Comparison of ENCODE assay signal across 35 cellular contexts in the genomic region with DNA sequence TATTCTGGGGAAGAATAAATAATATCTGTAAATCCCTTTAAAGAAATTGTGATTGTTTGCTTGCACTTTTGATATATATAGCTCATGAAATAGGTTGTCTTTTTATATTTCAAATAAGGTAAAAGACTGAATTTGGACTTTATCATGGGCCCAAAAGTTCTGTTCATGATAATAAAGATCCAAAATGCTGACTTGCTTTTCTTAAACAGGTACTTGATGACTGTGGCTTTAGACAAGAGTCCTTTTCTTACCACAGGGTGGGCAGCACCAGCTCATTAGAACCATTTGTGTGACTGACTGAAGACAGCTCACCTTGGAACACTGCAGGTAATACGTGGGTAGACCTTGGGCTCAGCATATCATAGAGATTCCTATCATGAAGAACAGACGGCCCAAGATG.
"Had no signal": no experiment of that assay in that cellular context is flagged by ENCODE, and none has a peak within 500 bp of the region (broad histone marks: within the 10 kb centered on the region; RNA-seq: fewer than 3 reads in every experiment).

No MANE protein-coding gene starts in this region.

- H3K27ac Mint-ChIP-seq: activated B cell treated with CpG ODN at 0.5 μM for 24 hours; activated CD4-positive, alpha-beta memory T cell treated with anti-CD3 and anti-CD28 coated beads, Interleukin-2, amount 10 ng/mL, durations not matched to agents 7 days and 5 days; activated CD4-positive, alpha-beta T cell treated with anti-CD3 and anti-CD28 coated beads, Interleukin-2, amount 10 ng/mL, durations not matched to agents 7 days and 5 days; activated CD8-positive, alpha-beta memory T cell treated with anti-CD3 and anti-CD28 coated beads, Interleukin-2, amount 10 ng/mL, durations not matched to agents 7 days and 5 days; activated CD8-positive, alpha-beta T cell treated with anti-CD3 and anti-CD28 coated beads, Interleukin-2, amount 10 ng/mL, durations not matched to agents 7 days and 5 days; activated naive CD4-positive, alpha-beta T cell treated with anti-CD3 and anti-CD28 coated beads, Interleukin-2, amount 10 ng/mL, durations not matched to agents 7 days and 5 days; activated naive CD4-positive, alpha-beta T cell treated with anti-CD3 and anti-CD28 coated beads, Interleukin-2, amount 50 U/mL, for 24 hours; activated naive CD8-positive, alpha-beta T cell; activated naive CD8-positive, alpha-beta T cell treated with anti-CD3 and anti-CD28 coated beads, Interleukin-2, amount 10 ng/mL, durations not matched to agents 7 days and 5 days; activated T-cell treated with anti-CD3 and anti-CD28 coated beads, Interleukin-2, amount 50 U/mL, for 24 hours; activated T-helper 2 cell treated with anti-CD3 and anti-CD28 coated beads, Interferon-gamma antibody, Interleukin-2, Interleukin-4, amounts not matched to agents 10 μg/mL and 5 μg/mL and 100 μg/mL, durations not matched to agents 14 hours and 24 hours and 36 hours; T-helper 1 cell treated with Interleukin-12 subunit alpha and Interleukin-12 subunit beta and Interleukin-4 antibody, amounts not matched to agents 30 μg/mL and 1 μg/mL, for 36 hours; T-helper 2 cell treated with Interferon-gamma antibody and Interleukin-4, amounts not matched to agents 5 μg/mL and 100 μg/mL, for 36 hours had no signal

- H3K4me3 Mint-ChIP-seq: activated B cell treated with CpG ODN at 0.5 μM for 24 hours; activated CD4-positive, alpha-beta memory T cell treated with anti-CD3 and anti-CD28 coated beads, Interleukin-2, amount 10 ng/mL, durations not matched to agents 7 days and 5 days; activated CD4-positive, alpha-beta T cell treated with anti-CD3 and anti-CD28 coated beads, Interleukin-2, amount 10 ng/mL, durations not matched to agents 7 days and 5 days; activated CD8-positive, alpha-beta memory T cell treated with anti-CD3 and anti-CD28 coated beads, Interleukin-2, amount 10 ng/mL, durations not matched to agents 7 days and 5 days; activated CD8-positive, alpha-beta T cell treated with anti-CD3 and anti-CD28 coated beads, Interleukin-2, amount 10 ng/mL, durations not matched to agents 7 days and 5 days; activated naive CD4-positive, alpha-beta T cell treated with anti-CD3 and anti-CD28 coated beads, Interleukin-2, amount 10 ng/mL, durations not matched to agents 7 days and 5 days; activated naive CD4-positive, alpha-beta T cell treated with anti-CD3 and anti-CD28 coated beads, Interleukin-2, amount 50 U/mL, for 24 hours; activated naive CD8-positive, alpha-beta T cell; activated naive CD8-positive, alpha-beta T cell treated with anti-CD3 and anti-CD28 coated beads, Interleukin-2, amount 10 ng/mL, durations not matched to agents 7 days and 5 days; activated T-cell treated with anti-CD3 and anti-CD28 coated beads, Interleukin-2, amount 50 U/mL, for 24 hours; T-helper 1 cell treated with Interleukin-12 subunit alpha and Interleukin-12 subunit beta and Interleukin-4 antibody, amounts not matched to agents 30 μg/mL and 1 μg/mL, for 36 hours; T-helper 2 cell treated with Interferon-gamma antibody and Interleukin-4, amounts not matched to agents 5 μg/mL and 100 μg/mL, for 36 hours had no signal

- H3K27me3 Mint-ChIP-seq: activated B cell treated with CpG ODN at 0.5 μM for 24 hours; activated CD4-positive, alpha-beta memory T cell treated with anti-CD3 and anti-CD28 coated beads, Interleukin-2, amount 10 ng/mL, durations not matched to agents 7 days and 5 days; activated CD4-positive, alpha-beta T cell treated with anti-CD3 and anti-CD28 coated beads, Interleukin-2, amount 10 ng/mL, durations not matched to agents 7 days and 5 days; activated CD8-positive, alpha-beta memory T cell treated with anti-CD3 and anti-CD28 coated beads, Interleukin-2, amount 10 ng/mL, durations not matched to agents 7 days and 5 days; activated naive CD4-positive, alpha-beta T cell treated with anti-CD3 and anti-CD28 coated beads, Interleukin-2, amount 10 ng/mL, durations not matched to agents 7 days and 5 days; activated naive CD4-positive, alpha-beta T cell treated with anti-CD3 and anti-CD28 coated beads, Interleukin-2, amount 50 U/mL, for 24 hours; activated naive CD8-positive, alpha-beta T cell; activated naive CD8-positive, alpha-beta T cell treated with anti-CD3 and anti-CD28 coated beads, Interleukin-2, amount 10 ng/mL, durations not matched to agents 7 days and 5 days; activated T-cell treated with anti-CD3 and anti-CD28 coated beads, Interleukin-2, amount 50 U/mL, for 24 hours had no signal

- H3K36me3 ChIP-seq: adrenal gland, brain microvascular endothelial cell, breast epithelium had no signal

- H3K4me1 Mint-ChIP-seq: activated B cell treated with CpG ODN at 0.5 μM for 24 hours; activated CD4-positive, alpha-beta memory T cell treated with anti-CD3 and anti-CD28 coated beads, Interleukin-2, amount 10 ng/mL, durations not matched to agents 7 days and 5 days; activated CD4-positive, alpha-beta T cell treated with anti-CD3 and anti-CD28 coated beads, Interleukin-2, amount 10 ng/mL, durations not matched to agents 7 days and 5 days; activated CD8-positive, alpha-beta memory T cell treated with anti-CD3 and anti-CD28 coated beads, Interleukin-2, amount 10 ng/mL, durations not matched to agents 7 days and 5 days; activated naive CD4-positive, alpha-beta T cell treated with anti-CD3 and anti-CD28 coated beads, Interleukin-2, amount 10 ng/mL, durations not matched to agents 7 days and 5 days; activated naive CD4-positive, alpha-beta T cell treated with anti-CD3 and anti-CD28 coated beads, Interleukin-2, amount 50 U/mL, for 24 hours; activated naive CD8-positive, alpha-beta T cell treated with anti-CD3 and anti-CD28 coated beads, Interleukin-2, amount 10 ng/mL, durations not matched to agents 7 days and 5 days had no signal

- DNase-seq: activated B cell treated with CpG ODN at 0.5 μM for 24 hours; activated CD4-positive, alpha-beta memory T cell treated with anti-CD3 and anti-CD28 coated beads, Interleukin-2, amount 10 ng/mL, durations not matched to agents 7 days and 5 days; activated CD4-positive, alpha-beta T cell treated with anti-CD3 and anti-CD28 coated beads for 48 hours; activated CD4-positive, alpha-beta T cell treated with anti-CD3 and anti-CD28 coated beads, Interleukin-2, amount 10 ng/mL, durations not matched to agents 7 days and 5 days; activated CD4-positive, alpha-beta T cell treated with anti-CD3 and anti-CD28 coated beads, Interleukin-2, amount 50 U/mL, for 48 hours; activated CD4-positive, CD25-positive, alpha-beta regulatory T cell treated with anti-CD3 and anti-CD28 coated beads, Interleukin-2, amount 50 U/mL, for 72 hours; activated CD8-positive, alpha-beta memory T cell treated with anti-CD3 and anti-CD28 coated beads for 24 hours; activated CD8-positive, alpha-beta memory T cell treated with anti-CD3 and anti-CD28 coated beads, Interleukin-2, amount 10 ng/mL, durations not matched to agents 7 days and 5 days; activated CD8-positive, alpha-beta memory T cell treated with anti-CD3 and anti-CD28 coated beads, Interleukin-2, amount 50 U/mL, for 48 hours; activated CD8-positive, alpha-beta T cell treated with anti-CD3 and anti-CD28 coated beads, Interleukin-2, amount 10 ng/mL, durations not matched to agents 7 days and 5 days; activated effector memory CD4-positive, alpha-beta T cell treated with Interleukin-2 at 50 U/mL for 16 hours; activated gamma-delta T cell; activated naive CD4-positive, alpha-beta T cell treated with anti-CD3 and anti-CD28 coated beads, Interleukin-2, amount 10 ng/mL, durations not matched to agents 7 days and 5 days; activated naive CD4-positive, alpha-beta T cell treated with Interleukin-2 at 50 U/mL for 16 hours; activated naive CD8-positive, alpha-beta T cell treated with anti-CD3 and anti-CD28 coated beads, Interleukin-2, amount 10 ng/mL, durations not matched to agents 7 days and 5 days; activated T-cell treated with anti-CD3 and anti-CD28 coated beads, Interleukin-2, amount 50 U/mL, for 24 hours; activated T-cell treated with anti-CD3 and anti-CD28 coated beads, Interleukin-2, amount 50 U/mL, for 48 hours; adrenal gland; amniotic stem cell; aorta; body of pancreas; brain microvascular endothelial cell; central memory CD4-positive, alpha-beta T cell; T-helper 2 cell; T-helper 9 cell had no signal

- ATAC-seq: activated CD8-positive, alpha-beta memory T cell treated with anti-CD3 and anti-CD28 coated beads, Interleukin-2, amount 10 ng/mL, durations not matched to agents 7 days and 5 days; activated CD8-positive, alpha-beta T cell treated with anti-CD3 and anti-CD28 coated beads, Interleukin-2, amount 10 ng/mL, durations not matched to agents 7 days and 5 days; body of pancreas had no signal

- H3K9me3 Mint-ChIP-seq: activated B cell treated with CpG ODN at 0.5 μM for 24 hours; activated CD4-positive, alpha-beta memory T cell treated with anti-CD3 and anti-CD28 coated beads, Interleukin-2, amount 10 ng/mL, durations not matched to agents 7 days and 5 days; activated CD4-positive, alpha-beta T cell treated with anti-CD3 and anti-CD28 coated beads, Interleukin-2, amount 10 ng/mL, durations not matched to agents 7 days and 5 days; activated naive CD4-positive, alpha-beta T cell treated with anti-CD3 and anti-CD28 coated beads, Interleukin-2, amount 10 ng/mL, durations not matched to agents 7 days and 5 days; activated T-cell treated with anti-CD3 and anti-CD28 coated beads, Interleukin-2, amount 50 U/mL, for 24 hours; T-helper 1 cell treated with Interleukin-12 subunit alpha and Interleukin-12 subunit beta and Interleukin-4 antibody, amounts not matched to agents 30 μg/mL and 1 μg/mL, for 36 hours; T-helper 2 cell treated with Interferon-gamma antibody and Interleukin-4, amounts not matched to agents 5 μg/mL and 100 μg/mL, for 36 hours had no signal

- FAIRE-seq: astrocyte, colon, TTC549 had no signal

- H3K27ac ChIP-seq: adrenal gland, body of pancreas, brain microvascular endothelial cell, breast epithelium, VCaP had no signal

- H3K9me3 ChIP-seq: adrenal gland, body of pancreas, breast epithelium had no signal

- H3K4me3 ChIP-seq: adrenal gland, body of pancreas, breast epithelium had no signal

- H3K27me3 ChIP-seq: adrenal gland, body of pancreas, brain microvascular endothelial cell, breast epithelium had no signal

- H3K36me3 Mint-ChIP-seq: activated CD8-positive, alpha-beta memory T cell treated with anti-CD3 and anti-CD28 coated beads, Interleukin-2, amount 10 ng/mL, durations not matched to agents 7 days and 5 days; activated naive CD4-positive, alpha-beta T cell treated with anti-CD3 and anti-CD28 coated beads, Interleukin-2, amount 10 ng/mL, durations not matched to agents 7 days and 5 days; activated naive CD4-positive, alpha-beta T cell treated with anti-CD3 and anti-CD28 coated beads, Interleukin-2, amount 50 U/mL, for 24 hours; activated naive CD8-positive, alpha-beta T cell; activated naive CD8-positive, alpha-beta T cell treated with anti-CD3 and anti-CD28 coated beads, Interleukin-2, amount 10 ng/mL, durations not matched to agents 7 days and 5 days had no signal

- H3K4me1 ChIP-seq: adrenal gland, body of pancreas, breast epithelium had no signal
